Comparison of ENCODE assay signal across 8 cellular contexts in the genomic region with DNA sequence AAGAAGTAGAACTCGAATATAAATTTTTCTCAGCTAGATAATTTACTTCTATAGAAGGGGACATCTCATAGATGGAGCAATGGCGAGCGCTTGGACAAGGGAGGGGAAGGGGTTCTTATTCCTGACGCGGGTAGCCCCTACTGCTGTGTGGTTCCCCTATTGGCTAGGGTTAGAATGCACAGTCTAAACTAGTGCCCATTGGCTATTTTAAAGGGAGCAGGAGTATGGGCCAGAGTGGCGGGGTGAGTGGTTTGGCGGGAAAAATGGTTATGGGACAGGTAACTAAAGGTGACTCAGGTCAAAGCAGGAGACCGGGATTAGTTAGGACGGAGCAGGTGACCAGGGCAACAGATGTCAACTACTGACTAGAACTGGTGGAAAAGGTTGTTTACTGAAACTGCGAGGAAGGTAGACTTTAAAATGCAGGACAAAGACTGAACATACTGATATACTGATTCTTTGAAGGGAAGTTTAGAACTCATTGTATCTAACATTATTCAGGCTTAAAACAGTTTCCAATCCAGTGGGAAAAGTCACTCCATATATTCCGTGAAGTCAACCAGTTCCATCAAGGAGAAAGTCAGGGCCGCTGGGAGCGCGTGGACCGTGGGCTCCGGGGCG. TPM values are rescaled to one million over a fixed set of nuclear protein-coding genes. Genes with fewer than 3 reads are reported as not detected.
DNase-seq lines count a peak whose midpoint lies in the region; ATAC-seq, FAIRE-seq and TF ChIP-seq lines count a peak whose summit lies in the region.

No MANE protein-coding gene starts in this region.

- H3K9ac ChIP-seq in GM12878 (ENCODE audit: control insufficient read depth, insufficient read depth, low read length), result peak overlapping the region; percentile 94

- no peaks in the 10 kb centered on the region for H3K9me3 ChIP-seq in GM12878 (replicated peaks; ENCODE audit: control insufficient read depth, insufficient read depth, low read length)

- TF ChIP-seq CTCF in GM12878 (IDR thresholded peaks at IDR 0.05 in 2 of 3, conservative IDR thresholded peaks at IDR 0.05 in 1 of 3; ENCODE audit: control insufficient read depth in 2 of 3, extremely low read depth in 1 of 3, insufficient read depth in 1 of 3, low read depth in 3 of 3, low read length in 3 of 3), result 0 out of 6 replicates have a peak, but pooled peaks of 1 of the 3 experiments have one; percentile 6

- no peaks in the 10 kb centered on the region for H3K36me3 Mint-ChIP-seq in activated T-cell treated with anti-CD3 and anti-CD28 coated beads, Interleukin-2, amount 50 U/mL, for 4 hours (ENCODE audit: insufficient read depth)

- H3K27ac ChIP-seq in GM12878 (ENCODE audit: control insufficient read depth, insufficient read depth), result peak overlapping the region; percentile 95

- H3K4me3 ChIP-seq in GM12878, result peak overlapping the region; percentile 76

- no peaks in the 10 kb centered on the region for H4K20me1 ChIP-seq in GM12878 (ENCODE audit: control insufficient read depth, insufficient read depth)

- no peak for ATAC-seq in activated T-cell treated with anti-CD3 and anti-CD28 coated beads, Interleukin-2, amount 50 U/mL, for 4 hours
- ATAC-seq in GM12878, result peak; percentile 62
- no peak for ATAC-seq in HG03159 (IDR thresholded peaks at IDR 0.05; ENCODE audit: unreplicated experiment)

- in situ Hi-C loops in GM12878 (cut with MboI), result no loop called here

- H2AFZ ChIP-seq in GM12878 (ENCODE audit: control insufficient read depth, low read depth, low read length), result peak overlapping the region; percentile 96

- no peaks in the 10 kb centered on the region for H3K9me3 Mint-ChIP-seq in activated T-cell treated with anti-CD3 and anti-CD28 coated beads, Interleukin-2, amount 50 U/mL, for 4 hours

- no peak for FAIRE-seq in GM12878 (lab: Jason Lieb, UNC)

- TF ChIP-seq POLR2A in GM12878 (IDR thresholded peaks at IDR 0.05; ENCODE audit: low read depth, low read length), result no peak

- 4% methylated on average over 17 of the region's 17 CpGs for WGBS in GM12878 (ENCODE audit: insufficient coverage, insufficient replicate concordance, low lambda C conversion rate, missing lambda C conversion rate)

- H3K27me3 ChIP-seq in GM12878 (replicated peaks in 1 of 2; ENCODE audit: control insufficient read depth in 2 of 2, insufficient read depth in 2 of 2, low read length in 1 of 2), result no peaks in the 10 kb centered on the region

- no peaks in the 10 kb centered on the region; the same call in 1 of the 2 replicates for H3K4me1 ChIP-seq in GM12878 (ENCODE audit: control insufficient read depth, insufficient read depth, low read length)

- H3K4me3 Mint-ChIP-seq in activated T-cell treated with anti-CD3 and anti-CD28 coated beads, Interleukin-2, amount 50 U/mL, for 4 hours, result peak overlapping the region; percentile 91

- no peak for TF ChIP-seq EP300 in GM12878 (IDR thresholded peaks at IDR 0.05; ENCODE audit: borderline replicate concordance in 1 of 2, control insufficient read depth in 1 of 2, low read depth in 2 of 2, low read length in 2 of 2)

- BruUV-seq in GM12878 (replicated peaks; lab: Mats Ljungman, UMichigan), result TSS peak; percentile 97

- H3K79me2 ChIP-seq in GM12878 (ENCODE audit: control insufficient read depth, insufficient read depth, low read length), result peaks cover 19% of the 10 kb centered on the region

- CTCF ChIA-PET in GM12878 (lab: Yijun Ruan, JAX), result no interaction called here

- RAD21 ChIA-PET in GM12878 (lab: Charles Lee; ENCODE audit: unreplicated experiment), result no interaction called here

- intact Hi-C loops in GM12878 (cut with micrococcal nuclease; ENCODE audit: unreplicated experiment), result no loop called here

- H3K36me3 ChIP-seq in GM12878 (ENCODE audit: control insufficient read depth in 2 of 2, insufficient read depth in 2 of 2, low read length in 1 of 2), result no peaks in the 10 kb centered on the region

- no peak for DNase-seq in activated T-cell treated with anti-CD3 and anti-CD28 coated beads, Interleukin-2, amount 50 U/mL, for 4 hours
- DNase-seq in activated T-cell treated with anti-CD3 and anti-CD28 coated beads, Interleukin-2, amount 50 U/mL, for 1 hour, result no peak
- peak; percentile 33 for DNase-seq in NCI-H526 treated with DMSO at 0.1 percent for 48 hours (lab: John Stamatoyannopoulos, UW)
- no peak for DNase-seq in GM12878 (ENCODE audit: low read depth, low spot score)
- peak; percentile 76 for DNase-seq in left kidney (ENCODE audit: low read depth, low spot score)
- peak; percentile 12 for DNase-seq in superior temporal gyrus (ENCODE audit: extremely low spot score)
- DNase-seq in HuH-7 (ENCODE audit: low spot score), result no peak

- POLR2A ChIA-PET in GM12878 (lab: Charles Lee), result interaction anchor here (0.6 to 0.7 kb wide), 2 partner anchors 48 to 395 kb away, joined by 3 read pairs; no protein-coding TSS in a partner anchor

- peaks cover 8% of the 10 kb centered on the region for H3K4me1 Mint-ChIP-seq in activated T-cell treated with anti-CD3 and anti-CD28 coated beads, Interleukin-2, amount 50 U/mL, for 4 hours (ENCODE audit: low read depth)

- TF ChIP-seq RAD21 in GM12878 (IDR thresholded peaks at IDR 0.05; ENCODE audit: insufficient read depth, low read depth, low read length), result no peak

- H3K27me3 Mint-ChIP-seq in activated T-cell treated with anti-CD3 and anti-CD28 coated beads, Interleukin-2, amount 50 U/mL, for 4 hours (ENCODE audit: low read depth), result no peaks in the 10 kb centered on the region

- H3K4me2 ChIP-seq in GM12878 (ENCODE audit: control insufficient read depth, insufficient read depth), result peak overlapping the region; percentile 45; the same call in 1 of the 2 replicates

- SMC1A ChIA-PET in GM12878 (lab: Charles Lee; ENCODE audit: uncharacterized antibody, unreplicated experiment), result no interaction called here

TF ChIP-seq in GM12878, 131 proteins besides CTCF, POLR2A, EP300 and RAD21 (continues in another document):
- TF ChIP-seq MXI1 (IDR thresholded peaks at IDR 0.05; ENCODE audit: low read depth, low read length), result no peak

RNA-seq across cellular contexts. Expression of gene ATAD3A, which starts 0.9 kb away (rescaled TPM):
- 100 to 1,000 TPM; 151 to 180 (median 154) TPM for total RNA-seq in activated T-cell treated with anti-CD3 and anti-CD28 coated beads, Interleukin-2, amount 50 U/mL, for 4 hours
- 13.0 and 24.6 TPM in 2 replicates for total RNA-seq in GM12878 (2013; cell fraction: nucleolus; rRNA removed)
- 56.1 and 58.6 TPM in 2 replicates for total RNA-seq in GM12878 (2014; rRNA removed)
- total RNA-seq in GM12878 (2014; rRNA removed; fragmentation: Illumina TruSeq; extraction: Trizol), result 16.9 and 24.6 TPM in 2 replicates
- total RNA-seq in GM12878 (2021), result 66.8 and 76.4 TPM in 2 replicates
- polyA plus RNA-seq in GM12878 (2011; ENCODE audit: low read depth), result 5.4 TPM
- 6.6 and 16.2 TPM in 2 replicates for polyA plus RNA-seq in GM12878 (2011; rRNA removed)
- polyA plus RNA-seq in GM12878 (2011; cell fraction: cytosol; rRNA removed), result 24.6 and 42.6 TPM in 2 replicates
- 41.2 and 70.4 TPM in 2 replicates for polyA plus RNA-seq in GM12878 (2011; cell fraction: nucleus; rRNA removed)
- 20.3 and 26.6 TPM in 2 replicates for polyA plus RNA-seq in GM12878 (2012)
- 0.95 and 9.0 TPM in 2 replicates for polyA plus RNA-seq in GM12878 (2014; fragmentation: Illumina TruSeq; extraction: Trizol)
- 1 to 10 TPM in 1 of 2 experiments, under 1 TPM in 1; 0.05 to 1.3 TPM for polyA plus RNA-seq in GM12878 (2014; fragmentation: Nextera tagmentation; extraction: Ambion mirVana)
- polyA plus RNA-seq in GM12878 (2014; rRNA removed), result 53.3 and 69.0 TPM in 2 replicates
- polyA plus RNA-seq in GM12878 (2016; fragmentation: Nextera tagmentation; extraction: Ambion mirVana), result 10 to 100 TPM; 84.4 to 93.5 TPM
- polyA minus RNA-seq in GM12878 (2011; rRNA and poly(A)+ RNA removed), result 9.5 and 26.3 TPM in 2 replicates
- 17.2 and 17.7 TPM in 2 replicates for polyA minus RNA-seq in GM12878 (2011; cell fraction: cytosol; rRNA and poly(A)+ RNA removed)
- polyA minus RNA-seq in GM12878 (2011; cell fraction: nucleus; rRNA and poly(A)+ RNA removed), result 8.9 and 14.9 TPM in 2 replicates

RNA-seq across cellular contexts. Expression of gene TMEM240, which starts 29.4 kb away (rescaled TPM):
- total RNA-seq in activated T-cell treated with anti-CD3 and anti-CD28 coated beads, Interleukin-2, amount 50 U/mL, for 4 hours, result under 1 TPM in 2 of 3 donors, not detected in 1; 0.46 to 0.63 TPM
- total RNA-seq in GM12878 (2013; cell fraction: nucleolus; rRNA removed), result not detected in 2 replicates
- total RNA-seq in GM12878 (2014; rRNA removed) (0.17 TPM in 1 of 2 replicates, not detected in the other), GM12878 (2014; rRNA removed; fragmentation: Illumina TruSeq; extraction: Trizol) (not detected in 2 replicates), GM12878 (2021) (0.49 TPM in 1 of 2 replicates, not detected in the other)
- not detected for polyA plus RNA-seq in GM12878 (2011; ENCODE audit: low read depth)
- polyA plus RNA-seq in GM12878 (2011; rRNA removed) (not detected in 2 replicates), GM12878 (2014; fragmentation: Illumina TruSeq; extraction: Trizol) (not detected in 2 replicates), GM12878 (2014; fragmentation: Nextera tagmentation; extraction: Ambion mirVana) (not detected), GM12878 (2014; rRNA removed) (0.32 TPM in 1 of 2 replicates, not detected in the other), GM12878 (2016; fragmentation: Nextera tagmentation; extraction: Ambion mirVana) (not detected)
- not detected in 2 replicates for polyA plus RNA-seq in GM12878 (2011; cell fraction: cytosol; rRNA removed)
- 0.27 and 0.57 TPM in 2 replicates for polyA plus RNA-seq in GM12878 (2011; cell fraction: nucleus; rRNA removed)
- 0.21 TPM in 1 of 2 replicates, not detected in the other for polyA plus RNA-seq in GM12878 (2012)
- polyA minus RNA-seq in GM12878 (2011; rRNA and poly(A)+ RNA removed), result not detected in 2 replicates
- polyA minus RNA-seq in GM12878 (2011; cell fraction: cytosol; rRNA and poly(A)+ RNA removed), result not detected in 2 replicates
- polyA minus RNA-seq in GM12878 (2011; cell fraction: nucleus; rRNA and poly(A)+ RNA removed), result not detected in 2 replicates

RNA-seq across cellular contexts. Expression of gene ATAD3B, which starts 39.5 kb away (rescaled TPM):
- total RNA-seq in activated T-cell treated with anti-CD3 and anti-CD28 coated beads, Interleukin-2, amount 50 U/mL, for 4 hours, result 100 to 1,000 TPM; 193 to 208 (median 194) TPM
- 53.2 and 60.0 TPM in 2 replicates for total RNA-seq in GM12878 (2013; cell fraction: nucleolus; rRNA removed)
- 29.7 and 35.7 TPM in 2 replicates for total RNA-seq in GM12878 (2014; rRNA removed)
- total RNA-seq in GM12878 (2014; rRNA removed; fragmentation: Illumina TruSeq; extraction: Trizol), result 9.3 and 10.7 TPM in 2 replicates
- 32.9 and 36.8 TPM in 2 replicates for total RNA-seq in GM12878 (2021)
- 4.4 TPM for polyA plus RNA-seq in GM12878 (2011; ENCODE audit: low read depth)
- 7.6 and 14.0 TPM in 2 replicates for polyA plus RNA-seq in GM12878 (2011; rRNA removed)
- 14.1 and 30.5 TPM in 2 replicates for polyA plus RNA-seq in GM12878 (2011; cell fraction: cytosol; rRNA removed)
- polyA plus RNA-seq in GM12878 (2011; cell fraction: nucleus; rRNA removed), result 90.3 and 160 TPM in 2 replicates
- 14.0 and 21.3 TPM in 2 replicates for polyA plus RNA-seq in GM12878 (2012)
- 2.1 and 5.8 TPM in 2 replicates for polyA plus RNA-seq in GM12878 (2014; fragmentation: Illumina TruSeq; extraction: Trizol)
- polyA plus RNA-seq in GM12878 (2014; fragmentation: Nextera tagmentation; extraction: Ambion mirVana), result under 1 TPM; 0.03 to 0.73 TPM
- 38.8 and 52.5 TPM in 2 replicates for polyA plus RNA-seq in GM12878 (2014; rRNA removed)
- polyA plus RNA-seq in GM12878 (2016; fragmentation: Nextera tagmentation; extraction: Ambion mirVana), result 10 to 100 TPM; 33.7 to 35.1 TPM
- 5.5 and 13.1 TPM in 2 replicates for polyA minus RNA-seq in GM12878 (2011; rRNA and poly(A)+ RNA removed)
- polyA minus RNA-seq in GM12878 (2011; cell fraction: cytosol; rRNA and poly(A)+ RNA removed), result 11.0 and 17.0 TPM in 2 replicates
- 13.7 and 34.8 TPM in 2 replicates for polyA minus RNA-seq in GM12878 (2011; cell fraction: nucleus; rRNA and poly(A)+ RNA removed)

Comparison
In these comparisons a context has a peak if more than half of its experiments do, and no peak if none do; other contexts are left out.
1. DNase-seq: peak in NCI-H526 treated with DMSO at 0.1 percent for 48 hours (single experiment), left kidney (single experiment) and superior temporal gyrus (single experiment); none in activated T-cell treated with anti-CD3 and anti-CD28 coated beads, Interleukin-2, amount 50 U/mL, for 4 hours (single experiment), activated T-cell treated with anti-CD3 and anti-CD28 coated beads, Interleukin-2, amount 50 U/mL, for 1 hour (single experiment), GM12878 (single experiment) and HuH-7 (single experiment).